20 cellular contexts compared by ENCODE assay signal in the genomic region with DNA sequence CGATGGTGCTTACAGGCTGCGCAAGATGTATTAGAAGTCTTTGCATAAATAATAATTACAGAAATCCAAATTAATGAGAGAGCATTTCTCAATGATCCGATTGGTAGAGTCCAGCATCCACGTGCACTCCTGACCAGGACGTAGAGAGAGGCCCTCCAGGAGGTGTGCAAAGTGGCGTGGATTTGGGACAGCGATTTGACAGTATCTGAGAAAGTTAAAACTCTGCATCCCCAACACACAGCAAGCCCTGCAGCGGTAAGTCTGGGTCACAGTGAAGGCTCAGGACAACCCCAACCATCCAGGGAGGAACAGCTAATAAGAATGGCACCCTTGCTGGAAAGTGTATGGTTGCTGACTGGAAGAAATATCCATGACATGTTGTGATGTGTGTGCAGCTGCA.
"Had no signal": no experiment of that assay in that cellular context is flagged by ENCODE, and none has a peak within 500 bp of the region (broad histone marks: within the 10 kb centered on the region; RNA-seq: fewer than 3 reads in every experiment).

No MANE protein-coding gene starts in this region.

- H3K4me3 ChIP-seq: breast epithelium, gastroesophageal sphincter, hepatocyte, skin epidermis, tibial artery had no signal

- H3K79me2 ChIP-seq: hepatocyte had no signal

- H3K4me1 ChIP-seq: gastroesophageal sphincter had no signal

- H2AFZ ChIP-seq: hepatocyte had no signal

- H3K36me3 ChIP-seq: breast epithelium, gastroesophageal sphincter, tibial artery had no signal

- DNase-seq: activated CD4-positive, alpha-beta T cell treated with anti-CD3 and anti-CD28 coated beads for 4 hours; activated naive CD4-positive, alpha-beta T cell; activated T-cell treated with anti-CD3 and anti-CD28 coated beads for 4 hours; activated T-cell treated with anti-CD3 and anti-CD28 coated beads, Interleukin-2, amount 50 U/mL, for 72 hours; effector memory CD4-positive, alpha-beta T cell; islet precursor cell; left ventricle myocardium superior; mammary epithelial cell; stimulated activated CD4-positive, alpha-beta T cell treated with anti-CD3 and anti-CD28 coated beads, Interleukin-4, amount 100 ng/mL, for 24 hours; T-cell had no signal

- H3K9me3 ChIP-seq: breast epithelium, gastroesophageal sphincter, tibial artery had no signal

- H3K4me3 Mint-ChIP-seq: activated T-cell treated with anti-CD3 and anti-CD28 coated beads, Interleukin-2, amount 50 U/mL, for 72 hours; central memory CD8-positive, alpha-beta T cell; nephron; stimulated activated effector memory CD8-positive, alpha-beta T cell treated with anti-CD3 and anti-CD28 coated beads, Interleukin-12 subunit alpha, Interleukin-12 subunit beta, amount 100 ng/mL, for 72 hours; stimulated activated naive CD8-positive, alpha-beta T cell treated with anti-CD3 and anti-CD28 coated beads, Interleukin-15, Interleukin-2, amounts not matched to agents 100 ng/mL and 50 ng/mL, for 24 hours; T-cell had no signal

- H3K27ac ChIP-seq: breast epithelium, gastroesophageal sphincter, hepatocyte, tibial artery had no signal

- H3K27me3 ChIP-seq: breast epithelium, gastroesophageal sphincter, hepatocyte, tibial artery had no signal

- H3K9me3 Mint-ChIP-seq: activated naive CD4-positive, alpha-beta T cell treated with anti-CD3 and anti-CD28 coated beads, Interleukin-2, amount 50 U/mL, for 72 hours; activated T-cell treated with anti-CD3 and anti-CD28 coated beads, Interleukin-2, amount 50 U/mL, for 72 hours; central memory CD8-positive, alpha-beta T cell; nephron; stimulated activated effector memory CD8-positive, alpha-beta T cell treated with anti-CD3 and anti-CD28 coated beads, Interleukin-12 subunit alpha, Interleukin-12 subunit beta, amount 100 ng/mL, for 72 hours; stimulated activated naive CD8-positive, alpha-beta T cell treated with anti-CD3 and anti-CD28 coated beads, Interleukin-15, Interleukin-2, amounts not matched to agents 100 ng/mL and 50 ng/mL, for 24 hours; T-cell had no signal

- H3K27me3 Mint-ChIP-seq: central memory CD8-positive, alpha-beta T cell; stimulated activated naive CD8-positive, alpha-beta T cell treated with anti-CD3 and anti-CD28 coated beads, Interleukin-15, Interleukin-2, amounts not matched to agents 100 ng/mL and 50 ng/mL, for 24 hours; T-cell had no signal

- H3K4me2 ChIP-seq: hepatocyte had no signal

- H3K27ac Mint-ChIP-seq: activated naive CD4-positive, alpha-beta T cell treated with anti-CD3 and anti-CD28 coated beads, Interleukin-2, amount 50 U/mL, for 72 hours; activated T-cell treated with anti-CD3 and anti-CD28 coated beads, Interleukin-2, amount 50 U/mL, for 72 hours; nephron; stimulated activated effector memory CD8-positive, alpha-beta T cell treated with anti-CD3 and anti-CD28 coated beads, Interleukin-12 subunit alpha, Interleukin-12 subunit beta, amount 100 ng/mL, for 72 hours; stimulated activated naive CD8-positive, alpha-beta T cell treated with anti-CD3 and anti-CD28 coated beads, Interleukin-15, Interleukin-2, amounts not matched to agents 100 ng/mL and 50 ng/mL, for 24 hours; T-cell had no signal

- H3K36me3 Mint-ChIP-seq: activated naive CD4-positive, alpha-beta T cell treated with anti-CD3 and anti-CD28 coated beads, Interleukin-2, amount 50 U/mL, for 72 hours; T-cell had no signal
